In genomic region chr10:50452603-50453002, GRCh38 we compare ENCODE assay signal across 2 cellular contexts.
TF ChIP-seq lines count a peak whose summit lies in the region.

No MANE protein-coding gene starts in this region.

TF ChIP-seq in GM12878, 131 proteins besides CTCF, POLR2A, EP300 and RAD21 (continues in another document):
- no peak for TF ChIP-seq ZBTB33 (IDR thresholded peaks at IDR 0.05)
- no peak for TF ChIP-seq MTA3 (IDR thresholded peaks at IDR 0.05; ENCODE audit: borderline replicate concordance, low read length)
- no peak for TF ChIP-seq CHD4 (IDR thresholded peaks at IDR 0.05)
- TF ChIP-seq EGR1 (IDR thresholded peaks at IDR 0.05; ENCODE audit: borderline replicate concordance in 1 of 2, low read depth in 2 of 2, low read length in 2 of 2) = no peak
- TF ChIP-seq TARDBP (IDR thresholded peaks at IDR 0.05; ENCODE audit: borderline replicate concordance) = no peak
- peak; percentile 35; the same call in 1 of the 2 replicates for TF ChIP-seq ATF7 (IDR thresholded peaks at IDR 0.05; ENCODE audit: low read depth)
- 0 out of 2 replicates have a peak, but pooled peaks have one; percentile 37 for TF ChIP-seq MLLT1 (IDR thresholded peaks at IDR 0.05)
- no peak for TF ChIP-seq CHD1 (IDR thresholded peaks at IDR 0.05; ENCODE audit: low read depth, low read length)
- no peak for TF ChIP-seq CREB1 (IDR thresholded peaks at IDR 0.05; ENCODE audit: low read depth)
- TF ChIP-seq RELA (IDR thresholded peaks at IDR 0.05; ENCODE audit: borderline replicate concordance, partially characterized antibody) = no peak
- TF ChIP-seq CBX3 (IDR thresholded peaks at IDR 0.05; ENCODE audit: borderline replicate concordance, low read depth) = no peak
- TF ChIP-seq YY1 (IDR thresholded peaks at IDR 0.05; ENCODE audit: low read depth, low read length) = no peak
- TF ChIP-seq CEBPZ (IDR thresholded peaks at IDR 0.05; ENCODE audit: low read depth, low read length) = no peak
- TF ChIP-seq MAX (IDR thresholded peaks at IDR 0.05; ENCODE audit: low read depth, low read length) = no peak
- no peak for TF ChIP-seq NKRF (conservative IDR thresholded peaks at IDR 0.05)
- TF ChIP-seq PML (IDR thresholded peaks at IDR 0.05; ENCODE audit: low read length) = no peak
- no peak for TF ChIP-seq SIN3A (IDR thresholded peaks at IDR 0.05; ENCODE audit: low read depth, low read length)
- TF ChIP-seq CHD2 (IDR thresholded peaks at IDR 0.05; ENCODE audit: borderline replicate concordance, low read depth, low read length) = no peak
- no peak for TF ChIP-seq EZH2 (IDR thresholded peaks at IDR 0.05; ENCODE audit: borderline replicate concordance, control insufficient read depth, low read depth, low read length)
- no peak for TF ChIP-seq JUNB (IDR thresholded peaks at IDR 0.05)
- TF ChIP-seq ZNF622 (IDR thresholded peaks at IDR 0.05) = no peak
- peak; percentile 63 for TF ChIP-seq BCL11A (IDR thresholded peaks at IDR 0.05; ENCODE audit: low read depth, low read length)
- TF ChIP-seq BHLHE40 (IDR thresholded peaks at IDR 0.05; ENCODE audit: borderline replicate concordance in 1 of 2, low read depth in 2 of 2, low read length in 1 of 2) = no peak
- no peak for TF ChIP-seq RBBP5 (conservative IDR thresholded peaks at IDR 0.05)

TF ChIP-seq in HepG2, 621 proteins besides CTCF, POLR2A, EP300 and RAD21 (continued from another document):
- TF ChIP-seq ZFP41 (CRISPR knock-in tag; IDR thresholded peaks at IDR 0.05; ENCODE audit: borderline replicate concordance) = no peak
- no peak for TF ChIP-seq TFE3 (CRISPR knock-in tag; IDR thresholded peaks at IDR 0.05)
- no peak for TF ChIP-seq ZXDC (CRISPR knock-in tag; IDR thresholded peaks at IDR 0.05)
- no peak for TF ChIP-seq RELA (CRISPR knock-in tag; IDR thresholded peaks at IDR 0.05)
